Comparison of ENCODE assay signal across 8 cellular contexts in the genomic region with DNA sequence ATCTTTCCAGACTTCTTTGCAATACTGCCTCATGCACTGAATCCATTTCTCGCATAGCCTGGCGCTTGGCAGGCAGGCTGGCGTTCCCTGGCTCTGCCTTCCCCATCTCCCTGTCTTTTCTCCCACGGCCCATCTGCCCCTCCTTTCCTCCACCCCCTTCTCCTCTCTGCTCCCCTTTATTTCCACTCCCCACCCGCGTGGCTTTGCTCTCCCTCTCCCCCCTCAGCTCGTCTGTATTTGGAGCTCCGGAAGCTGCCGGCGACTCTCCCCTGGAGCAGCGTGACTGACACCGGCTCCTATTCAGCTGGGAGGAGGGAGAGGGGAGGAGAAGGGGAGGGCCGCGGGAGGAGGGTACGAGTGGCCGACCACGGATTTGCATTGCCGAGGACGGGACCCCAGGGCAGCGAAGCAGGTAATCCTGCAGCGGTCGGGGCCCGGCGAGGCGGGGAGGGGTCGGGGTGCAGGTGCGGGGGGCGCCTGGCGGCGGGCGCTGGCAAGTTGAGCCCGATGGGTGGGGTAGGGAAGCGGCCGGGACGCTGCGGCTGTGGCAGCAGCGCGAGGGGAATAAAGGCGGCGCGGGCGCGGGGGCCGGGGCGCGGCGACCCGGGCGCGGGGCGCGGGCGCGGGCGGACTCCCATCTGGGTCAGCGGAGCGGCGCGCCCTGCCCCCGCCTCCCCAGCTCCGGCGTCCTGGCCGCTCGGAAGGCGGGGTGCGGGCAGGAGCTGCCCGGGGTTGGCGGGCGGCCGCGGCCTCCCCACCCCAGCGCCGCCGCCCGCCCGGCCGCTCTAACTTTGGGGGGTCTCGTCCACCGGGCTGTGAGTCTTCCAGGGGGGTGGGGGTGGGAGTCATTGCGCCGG. TPM values are rescaled to one million over a fixed set of nuclear protein-coding genes. Genes with fewer than 3 reads are reported as not detected.
DNase-seq lines count a peak whose midpoint lies in the region; ATAC-seq, FAIRE-seq and TF ChIP-seq lines count a peak whose summit lies in the region.

A gene with protein sequence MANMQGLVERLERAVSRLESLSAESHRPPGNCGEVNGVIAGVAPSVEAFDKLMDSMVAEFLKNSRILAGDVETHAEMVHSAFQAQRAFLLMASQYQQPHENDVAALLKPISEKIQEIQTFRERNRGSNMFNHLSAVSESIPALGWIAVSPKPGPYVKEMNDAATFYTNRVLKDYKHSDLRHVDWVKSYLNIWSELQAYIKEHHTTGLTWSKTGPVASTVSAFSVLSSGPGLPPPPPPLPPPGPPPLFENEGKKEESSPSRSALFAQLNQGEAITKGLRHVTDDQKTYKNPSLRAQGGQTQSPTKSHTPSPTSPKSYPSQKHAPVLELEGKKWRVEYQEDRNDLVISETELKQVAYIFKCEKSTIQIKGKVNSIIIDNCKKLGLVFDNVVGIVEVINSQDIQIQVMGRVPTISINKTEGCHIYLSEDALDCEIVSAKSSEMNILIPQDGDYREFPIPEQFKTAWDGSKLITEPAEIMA (plus strand): TSS at position 261 of the 857 bp plus-strand sequence. CDS start 27,961 bp downstream, outside the sequence.

- peak within 1 kb of the TSS; percentile 92 for H2AK5ac ChIP-seq in trophoblast cell (ENCODE audit: low read length)

- peak within 1 kb of the TSS; percentile 92 for H4K8ac ChIP-seq in trophoblast cell (ENCODE audit: low read depth, low read length)

- H3K27ac ChIP-seq in GM12878 (ENCODE audit: control insufficient read depth, insufficient read depth) (no peak within 1 kb of the TSS), hepatocyte (peak within 1 kb of the TSS; percentile 92), trophoblast cell (ENCODE audit: low read depth, low read length) (peak within 1 kb of the TSS; percentile 99)

- no peak within 1 kb of the TSS for H2AFZ ChIP-seq in GM12878 (ENCODE audit: control insufficient read depth, low read depth, low read length)
- H2AFZ ChIP-seq in hepatocyte: peak within 1 kb of the TSS; percentile 69
- H2AFZ ChIP-seq in trophoblast cell (ENCODE audit: insufficient read depth, low read length, poor library complexity): peak within 1 kb of the TSS; percentile 99

- H3K79me2 ChIP-seq in GM12878 (ENCODE audit: control insufficient read depth, insufficient read depth, low read length) (no peaks in the 10 kb centered on the region), hepatocyte (peaks cover 25% of the 10 kb centered on the region), trophoblast cell (ENCODE audit: control insufficient read depth, insufficient read depth, low read length, poor library complexity) (peaks cover 9% of the 10 kb centered on the region)

- H3K9me2 ChIP-seq in hepatocyte (replicated peaks; ENCODE audit: insufficient read depth): no peaks in the 10 kb centered on the region

- peak within 1 kb of the TSS; percentile 98 for H3K14ac ChIP-seq in trophoblast cell (ENCODE audit: low read length)

- peak within 1 kb of the TSS; percentile 99 for H3K18ac ChIP-seq in trophoblast cell (ENCODE audit: low read length)

- ATAC-seq in GM12878: peak; percentile 63

- H3K27me3 ChIP-seq in GM12878 (replicated peaks in 1 of 2; ENCODE audit: control insufficient read depth in 2 of 2, insufficient read depth in 2 of 2, low read length in 1 of 2) (peaks cover 4 to 6% of the 10 kb centered on the region in 2 experiments; a peak in 3 of 4 replicates), hepatocyte (no peaks in the 10 kb centered on the region), trophoblast cell (ENCODE audit: insufficient read depth, low read length) (no peaks in the 10 kb centered on the region)

- BruUV-seq in GM12878 (replicated peaks; lab: Mats Ljungman, UMichigan): no TSS peak

- TF ChIP-seq POLR2A in GM12878 (IDR thresholded peaks at IDR 0.05; ENCODE audit: low read depth, low read length): no peak

- peak within 1 kb of the TSS; percentile 94 for H2BK120ac ChIP-seq in trophoblast cell (ENCODE audit: insufficient read depth, low read length, poor library complexity)

- H4K91ac ChIP-seq in trophoblast cell (ENCODE audit: low read depth, low read length): peak within 1 kb of the TSS; percentile 95

- in situ Hi-C loops in GM12878 (cut with MboI): no loop called here

- SMC1A ChIA-PET in GM12878 (lab: Charles Lee; ENCODE audit: uncharacterized antibody, unreplicated experiment): interaction anchor here (1.0 to 3.0 kb wide), 7 partner anchors 12 to 209 kb away, joined by 3 to 11 read pairs (median 5); no protein-coding TSS in a partner anchor

- 4% methylated on average over 21 of the region's 81 CpGs for WGBS in GM12878 (ENCODE audit: insufficient coverage, insufficient replicate concordance, low lambda C conversion rate, missing lambda C conversion rate)
- whole genome bisulfite sequencing in hepatocyte (ENCODE audit: low lambda C conversion rate, missing lambda C conversion rate): 0% methylated on average over 12 of the region's 81 CpGs
- no CpG with 5 or more reads among the region's 81 CpGs for WGBS in trophoblast cell (ENCODE audit: extremely low coverage, insufficient coverage, insufficient read length)

- H3K9ac ChIP-seq in GM12878 (ENCODE audit: control insufficient read depth, insufficient read depth, low read length) (no peak within 1 kb of the TSS), trophoblast cell (ENCODE audit: low read length) (peak within 1 kb of the TSS; percentile 90)

- H3K4me1 ChIP-seq in GM12878 (ENCODE audit: control insufficient read depth, insufficient read depth, low read length) (no peaks in the 10 kb centered on the region), hepatocyte (ENCODE audit: insufficient read depth) (peaks cover 8% of the 10 kb centered on the region), trophoblast cell (ENCODE audit: control insufficient read depth in 1 of 2, insufficient read depth in 2 of 2, low read length in 2 of 2) (peaks cover 2 to 3% of the 10 kb centered on the region in 2 experiments)

- intact Hi-C loops in GM12878 (cut with micrococcal nuclease; ENCODE audit: unreplicated experiment): no loop called here

- FAIRE-seq in GM12878 (lab: Jason Lieb, UNC): no peak

- H4K12ac ChIP-seq in trophoblast cell (ENCODE audit: low read depth, low read length): peak within 1 kb of the TSS; percentile 77

- peak; percentile 15 for DNase-seq in NOMO-1 treated with DMSO at 0.1 percent for 48 hours (lab: John Stamatoyannopoulos, UW; ENCODE audit: unreplicated experiment)
- DNase-seq in NOMO-1 (lab: John Stamatoyannopoulos, UW; ENCODE audit: unreplicated experiment in 2 of 2): no peak
- peak; percentile 37 for DNase-seq in NCI-H345 treated with DMSO at 0.1 percent for 48 hours (lab: John Stamatoyannopoulos, UW; ENCODE audit: unreplicated experiment)
- DNase-seq in GM12878 (ENCODE audit: low read depth, low spot score): no peak
- peak; percentile 82 for DNase-seq in hepatocyte (ENCODE audit: low spot score)
- peak; percentile 23 to 58 for DNase-seq in trophoblast cell
- no peak for DNase-seq in NCI-H2196 (lab: John Stamatoyannopoulos, UW; ENCODE audit: unreplicated experiment)
- DNase-seq in GM19240 (ENCODE audit: insufficient read length, low spot score): no peak

- TF ChIP-seq CTCF in GM12878 (IDR thresholded peaks at IDR 0.05 in 2 of 3, conservative IDR thresholded peaks at IDR 0.05 in 1 of 3; ENCODE audit: control insufficient read depth in 2 of 3, extremely low read depth in 1 of 3, insufficient read depth in 1 of 3, low read depth in 3 of 3, low read length in 3 of 3): no peak
- TF ChIP-seq CTCF in hepatocyte (IDR thresholded peaks at IDR 0.05; ENCODE audit: poor library complexity): no peak

- peak within 1 kb of the TSS; percentile 99 for H2BK12ac ChIP-seq in trophoblast cell (ENCODE audit: low read length)

- no peak for TF ChIP-seq RAD21 in GM12878 (IDR thresholded peaks at IDR 0.05; ENCODE audit: insufficient read depth, low read depth, low read length)

- POLR2A ChIA-PET in GM12878 (lab: Charles Lee): interaction anchor here (0.7 to 1.3 kb wide), 5 partner anchors 27 to 1566 kb away, joined by 3 to 7 read pairs (median 3); no protein-coding TSS in a partner anchor

- TF ChIP-seq EP300 in GM12878 (IDR thresholded peaks at IDR 0.05; ENCODE audit: borderline replicate concordance in 1 of 2, control insufficient read depth in 1 of 2, low read depth in 2 of 2, low read length in 2 of 2): no peak

- RAD21 ChIA-PET in GM12878 (lab: Charles Lee; ENCODE audit: unreplicated experiment): interaction anchor here (1.0 to 4.2 kb wide), 6 partner anchors 12 to 77 kb away, joined by 3 to 25 read pairs (median 4); no protein-coding TSS in a partner anchor

- H3K23ac ChIP-seq in trophoblast cell (ENCODE audit: low read length): no peak within 1 kb of the TSS

- H2BK5ac ChIP-seq in trophoblast cell (ENCODE audit: low read depth, low read length, poor library complexity): peak within 1 kb of the TSS; percentile 93

- H3K9me3 ChIP-seq in GM12878 (replicated peaks; ENCODE audit: control insufficient read depth, insufficient read depth, low read length) (no peaks in the 10 kb centered on the region), hepatocyte (ENCODE audit: low read depth) (no peaks in the 10 kb centered on the region), trophoblast cell (ENCODE audit: insufficient read depth, low read depth, low read length) (no peaks in the 10 kb centered on the region)

- H3K79me1 ChIP-seq in trophoblast cell (ENCODE audit: low read length): peaks cover 15% of the 10 kb centered on the region

- H3K4me3 ChIP-seq in GM12878 (no peak within 1 kb of the TSS), hepatocyte (peak within 1 kb of the TSS; percentile 73), trophoblast cell (ENCODE audit: low read depth, low read length) (peak within 1 kb of the TSS; percentile 87)

- H4K20me1 ChIP-seq in GM12878 (ENCODE audit: control insufficient read depth, insufficient read depth) (no peaks in the 10 kb centered on the region), hepatocyte (ENCODE audit: insufficient read depth, poor library complexity, severe bottlenecking) (no peaks in the 10 kb centered on the region)

- peak within 1 kb of the TSS; percentile 92 for H3K4ac ChIP-seq in trophoblast cell (ENCODE audit: low read depth, low read length)

- CTCF ChIA-PET in GM12878 (lab: Yijun Ruan, JAX): interaction anchor here (0.6 to 2.1 kb wide), 4 partner anchors 12 to 708 kb away, joined by 4 to 8 read pairs (median 4); no protein-coding TSS in a partner anchor

- H3K36me3 ChIP-seq in GM12878 (ENCODE audit: control insufficient read depth in 2 of 2, insufficient read depth in 2 of 2, low read length in 1 of 2) (no peaks in the 10 kb centered on the region), hepatocyte (replicated peaks; ENCODE audit: insufficient read depth, low read depth) (no peaks in the 10 kb centered on the region), trophoblast cell (ENCODE audit: control insufficient read depth in 1 of 2, insufficient read depth in 2 of 2, low read length in 2 of 2) (peaks cover 2 to 3% of the 10 kb centered on the region in 2 experiments)

- H3K4me2 ChIP-seq in GM12878 (ENCODE audit: control insufficient read depth, insufficient read depth): no peak within 1 kb of the TSS
- H3K4me2 ChIP-seq in hepatocyte: peak within 1 kb of the TSS; percentile 83
- H3K4me2 ChIP-seq in trophoblast cell (ENCODE audit: low read length): peak within 1 kb of the TSS; percentile 75

RNA-seq across cellular contexts. Expression of the gene that starts here (rescaled TPM):
- 1.9 and 2.3 TPM in 2 replicates for total RNA-seq in GM12878 (2013; cell fraction: nucleolus; rRNA removed)
- not detected in 2 replicates for total RNA-seq in GM12878 (2014; rRNA removed)
- total RNA-seq in GM12878 (2014; rRNA removed; fragmentation: Illumina TruSeq; extraction: Trizol): not detected in 2 replicates
- total RNA-seq in GM12878 (2021): 0.15 TPM in 1 of 2 replicates, not detected in the other
- not detected for polyA plus RNA-seq in GM12878 (2011; ENCODE audit: low read depth)
- 2.0 and 3.0 TPM in 2 replicates for polyA plus RNA-seq in GM12878 (2011; rRNA removed)
- polyA plus RNA-seq in GM12878 (2011; cell fraction: cytosol; rRNA removed): 1.2 and 1.3 TPM in 2 replicates
- 0.67 and 1.2 TPM in 2 replicates for polyA plus RNA-seq in GM12878 (2011; cell fraction: nucleus; rRNA removed)
- 0.10 TPM in 1 of 2 replicates, not detected in the other for polyA plus RNA-seq in GM12878 (2012)
- polyA plus RNA-seq in GM12878 (2014; fragmentation: Illumina TruSeq; extraction: Trizol): not detected in 2 replicates
- polyA plus RNA-seq in GM12878 (2014; fragmentation: Nextera tagmentation; extraction: Ambion mirVana): not detected
- not detected in 2 replicates for polyA plus RNA-seq in GM12878 (2014; rRNA removed)
- polyA plus RNA-seq in GM12878 (2016; fragmentation: Nextera tagmentation; extraction: Ambion mirVana): under 1 TPM in 1 of 2 experiments, not detected in 1; 0.10 TPM
- 2.0 and 2.1 TPM in 2 replicates for polyA minus RNA-seq in GM12878 (2011; rRNA and poly(A)+ RNA removed)
- 1.0 and 2.1 TPM in 2 replicates for polyA minus RNA-seq in GM12878 (2011; cell fraction: cytosol; rRNA and poly(A)+ RNA removed)
- polyA minus RNA-seq in GM12878 (2011; cell fraction: nucleus; rRNA and poly(A)+ RNA removed): 0.73 and 1.2 TPM in 2 replicates
- 6.5 and 8.1 TPM in 2 replicates for total RNA-seq in hepatocyte
- 8.7 and 13.5 TPM in 2 replicates for polyA plus RNA-seq in hepatocyte
- polyA plus RNA-seq in trophoblast cell (2013): 32.0 and 34.0 TPM in 2 replicates

Comparison
In these comparisons a context has a peak if more than half of its experiments do, and no peak if none do; other contexts are left out.
1. DNase-seq: peak in NOMO-1 treated with DMSO at 0.1 percent for 48 hours (single experiment), NCI-H345 treated with DMSO at 0.1 percent for 48 hours (single experiment), hepatocyte (single experiment) and trophoblast cell (2 of 2); none in NOMO-1 (0 of 2), GM12878 (single experiment), NCI-H2196 (single experiment) and GM19240 (single experiment).